2 cellular contexts compared by ENCODE assay signal in the genomic region with DNA sequence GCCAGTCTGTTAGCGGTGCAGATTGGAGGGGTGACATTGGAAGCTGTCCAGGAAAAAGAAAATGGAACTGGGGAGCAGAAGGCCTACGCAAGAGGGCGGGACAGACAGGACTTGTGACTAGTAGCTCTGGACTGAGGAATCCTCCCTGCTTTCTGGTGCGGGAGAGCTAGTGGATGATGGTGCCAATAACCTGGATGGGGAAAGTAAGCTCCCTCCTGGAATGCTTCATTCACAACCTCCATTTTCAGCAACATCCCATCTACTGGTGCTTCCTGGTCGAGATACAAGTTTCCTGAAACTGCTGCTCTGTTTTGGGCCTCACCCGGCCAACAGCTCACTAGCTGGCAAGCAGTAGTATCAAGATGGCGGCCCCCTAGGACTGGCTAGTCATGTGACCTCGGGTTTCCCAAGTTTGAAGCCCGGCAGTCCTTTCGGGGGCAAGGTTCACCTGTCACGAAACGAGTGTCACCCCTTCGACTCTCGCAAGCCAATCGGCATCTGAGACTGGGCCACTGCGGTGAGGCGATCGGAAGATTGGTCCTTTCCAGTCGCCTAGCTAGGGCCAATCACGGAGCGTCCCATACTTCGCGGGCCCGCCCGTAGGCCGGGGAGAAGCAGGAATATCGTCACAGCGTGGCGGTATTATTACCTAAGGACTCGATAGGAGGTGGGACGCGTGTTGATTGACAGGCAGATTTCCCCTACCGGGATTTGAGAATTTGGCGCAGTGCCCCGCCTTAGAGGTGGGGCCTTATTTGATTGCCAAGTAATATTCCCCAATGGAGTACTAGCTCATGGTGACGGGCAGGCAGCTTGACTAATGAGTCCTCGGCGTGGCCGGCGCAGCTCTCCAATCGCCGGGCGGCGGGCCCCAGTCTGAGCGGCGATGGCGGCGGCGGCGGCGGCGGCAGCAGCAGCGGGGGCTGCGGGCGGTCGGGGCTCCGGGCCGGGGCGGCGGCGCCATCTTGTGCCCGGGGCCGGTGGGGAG.
TF ChIP-seq lines count a peak whose summit lies in the region.

PABPN1 (plus strand) TSS at position 874 of the 988 bp plus-strand sequence; CDS start at position 887, 13 bp downstream.

TF ChIP-seq in IMR-90, 13 proteins besides CTCF, POLR2A, EP300 and RAD21:
- TF ChIP-seq RFX5 (IDR thresholded peaks at IDR 0.05; ENCODE audit: low read depth, low read length) (no peak), SMC3 (IDR thresholded peaks at IDR 0.05; ENCODE audit: low read depth, low read length) (no peak), BHLHE40 (IDR thresholded peaks at IDR 0.05; ENCODE audit: low read depth, low read length) (0 out of 2 replicates have a peak, but pooled peaks have one; percentile 12), MXI1 (IDR thresholded peaks at IDR 0.05; ENCODE audit: borderline replicate concordance, low read depth, low read length) (no peak), FOS (IDR thresholded peaks at IDR 0.05; ENCODE audit: low read depth, low read length) (peak; percentile 85; the same call in 1 of the 2 replicates), MAFK (IDR thresholded peaks at IDR 0.05; ENCODE audit: low read depth, low read length) (no peak), NFE2L2 (IDR thresholded peaks at IDR 0.05; ENCODE audit: low read depth, low read length) (no peak), RCOR1 (IDR thresholded peaks at IDR 0.05; ENCODE audit: insufficient replicate concordance, low read length) (no peak), MAZ (IDR thresholded peaks at IDR 0.05; ENCODE audit: borderline replicate concordance, low read depth, low read length) (no peak), CEBPB (IDR thresholded peaks at IDR 0.05; ENCODE audit: low read depth, low read length) (peak; percentile 34), CHD1 (IDR thresholded peaks at IDR 0.05; ENCODE audit: low read depth, low read length) (no peak), USF2 (IDR thresholded peaks at IDR 0.05; ENCODE audit: low read depth, low read length) (peak; percentile 90)
- TF ChIP-seq, protein P1, sequence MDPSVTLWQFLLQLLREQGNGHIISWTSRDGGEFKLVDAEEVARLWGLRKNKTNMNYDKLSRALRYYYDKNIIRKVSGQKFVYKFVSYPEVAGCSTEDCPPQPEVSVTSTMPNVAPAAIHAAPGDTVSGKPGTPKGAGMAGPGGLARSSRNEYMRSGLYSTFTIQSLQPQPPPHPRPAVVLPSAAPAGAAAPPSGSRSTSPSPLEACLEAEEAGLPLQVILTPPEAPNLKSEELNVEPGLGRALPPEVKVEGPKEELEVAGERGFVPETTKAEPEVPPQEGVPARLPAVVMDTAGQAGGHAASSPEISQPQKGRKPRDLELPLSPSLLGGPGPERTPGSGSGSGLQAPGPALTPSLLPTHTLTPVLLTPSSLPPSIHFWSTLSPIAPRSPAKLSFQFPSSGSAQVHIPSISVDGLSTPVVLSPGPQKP (IDR thresholded peaks at IDR 0.05; ENCODE audit: borderline replicate concordance, low read depth, low read length), result no peak

TF ChIP-seq in endothelial cell of umbilical vein, 7 proteins besides CTCF, POLR2A, EP300 and RAD21:
- TF ChIP-seq POLR2AphosphoS5 (IDR thresholded peaks at IDR 0.05; ENCODE audit: insufficient read depth, low read depth, low read length) (peak; percentile 71), JUN (IDR thresholded peaks at IDR 0.05; ENCODE audit: borderline replicate concordance, insufficient read depth, insufficient read length, low read depth) (no peak), FOS (IDR thresholded peaks at IDR 0.05; ENCODE audit: borderline replicate concordance, insufficient read depth, low read length) (no peak), EZH2 (IDR thresholded peaks at IDR 0.05; ENCODE audit: borderline replicate concordance, low read depth, low read length, severe bottlenecking) (no peak), MYC (IDR thresholded peaks at IDR 0.05; ENCODE audit: low read depth, low read length) (no peak), GATA2 (IDR thresholded peaks at IDR 0.05; ENCODE audit: insufficient read depth, insufficient read length, low read depth, low read length) (no peak)
- TF ChIP-seq, protein P2, sequence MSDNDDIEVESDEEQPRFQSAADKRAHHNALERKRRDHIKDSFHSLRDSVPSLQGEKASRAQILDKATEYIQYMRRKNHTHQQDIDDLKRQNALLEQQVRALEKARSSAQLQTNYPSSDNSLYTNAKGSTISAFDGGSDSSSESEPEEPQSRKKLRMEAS (IDR thresholded peaks at IDR 0.05; ENCODE audit: insufficient read depth, insufficient read length), result peak; percentile 37
